Comparison of ENCODE assay signal across 8 cellular contexts in the genomic region with DNA sequence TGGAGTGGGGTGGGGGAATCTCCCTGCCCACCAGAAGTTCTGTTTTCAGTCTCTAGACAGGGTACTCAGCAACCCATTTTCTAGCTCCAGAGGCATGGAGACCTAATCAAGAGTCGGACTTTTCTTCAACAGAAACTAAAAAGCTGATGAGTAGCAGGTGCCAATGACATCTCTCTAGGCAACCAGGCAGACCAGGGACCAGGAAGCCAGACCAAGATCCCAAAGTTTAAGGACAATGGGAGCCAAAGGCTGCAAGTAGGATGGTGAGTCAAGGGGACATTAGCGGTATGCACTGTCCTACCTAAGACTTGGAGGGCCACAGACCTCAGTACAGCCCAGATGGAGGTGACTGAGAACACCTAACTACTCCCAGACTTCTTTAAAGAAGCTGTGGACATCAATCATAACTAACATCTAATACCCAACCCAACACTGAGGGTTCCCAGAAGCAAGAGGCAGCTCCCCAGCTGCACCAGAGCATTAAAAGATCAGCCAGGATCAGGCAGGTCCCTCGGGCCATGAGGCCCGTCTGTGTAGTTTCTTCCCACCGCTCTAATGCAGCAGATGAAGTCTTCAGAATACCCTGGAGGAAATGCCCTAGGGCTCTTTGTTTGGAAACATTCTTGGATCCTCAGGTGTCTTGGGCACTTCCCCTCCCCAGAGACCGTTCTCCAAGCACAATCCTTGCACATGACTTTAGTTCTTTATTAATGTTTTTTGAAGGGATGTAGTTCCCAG. TPM values are rescaled to one million over a fixed set of nuclear protein-coding genes. Genes with fewer than 3 reads are reported as not detected.
DNase-seq lines count a peak whose midpoint lies in the region; ATAC-seq and TF ChIP-seq lines count a peak whose summit lies in the region.

No MANE protein-coding gene starts in this region.

- no peaks in the 10 kb centered on the region for H3K36me3 Mint-ChIP-seq in T-helper 17 cell (ENCODE audit: low read depth)

- H3K27me3 Mint-ChIP-seq in T-helper 17 cell, result no peaks in the 10 kb centered on the region

- peaks cover 17% of the 10 kb centered on the region for H3K4me1 Mint-ChIP-seq in T-helper 17 cell

- H3K36me3 ChIP-seq in skeletal muscle tissue (ENCODE audit: control insufficient read depth in 3 of 3, insufficient read depth in 3 of 3, low read length in 3 of 3), result peaks cover 19 to 24% (median 22%) of the 10 kb centered on the region in 3 donors

- H3K9ac ChIP-seq in skeletal muscle tissue (ENCODE audit: low read depth in 1 of 3, low read length in 3 of 3), result peak overlapping the region; percentile 90 to 93 (median 92)

- peak overlapping the region; percentile 96 for H3K4me3 Mint-ChIP-seq in T-helper 17 cell

- peak overlapping the region; percentile 89 to 94 (median 91) for H3K4me3 ChIP-seq in skeletal muscle tissue (ENCODE audit: low read length in 3 of 3)

- no peak for ATAC-seq in T-helper 17 cell
- ATAC-seq in foreskin keratinocyte, result no peak
- ATAC-seq in HG03354 (IDR thresholded peaks at IDR 0.05; ENCODE audit: poor library complexity, severe bottlenecking, unreplicated experiment), result no peak

- H3K27me3 ChIP-seq in foreskin keratinocyte (no peaks in the 10 kb centered on the region), skeletal muscle tissue (ENCODE audit: control insufficient read depth in 3 of 3, insufficient read depth in 3 of 3, low read length in 3 of 3) (no peaks in the 10 kb centered on the region)

- no peak for TF ChIP-seq CTCF in GM13977 (IDR thresholded peaks at IDR 0.05; ENCODE audit: extremely low read depth, insufficient read depth, missing control alignments)
- no peak for TF ChIP-seq CTCF in foreskin keratinocyte (conservative IDR thresholded peaks at IDR 0.05)

- in situ Hi-C loops in GM13977 (cut with MboI; ENCODE audit: low pct_unique_long_range_greater_than_20kb, low sequenced_read_pairs, unreplicated experiment), result loop anchor here (25.0 kb wide), 1 partner anchor 272 kb away; the partner anchor contains the start of gene NICN1

- DNase-seq in GM13977 (ENCODE audit: low spot score) (peak; percentile 53), T-helper 17 cell (no peak), foreskin keratinocyte (no peak), amniotic stem cell (lab: John Stamatoyannopoulos, UW) (no peak), NCI-H2196 treated with DMSO at 0.1 percent for 48 hours (lab: John Stamatoyannopoulos, UW; ENCODE audit: unreplicated experiment) (no peak), NCI-H748 treated with DMSO at 0.1 percent for 48 hours (lab: John Stamatoyannopoulos, UW) (no peak)

- H3K4me1 ChIP-seq in foreskin keratinocyte, result peaks cover 4% of the 10 kb centered on the region
- H3K4me1 ChIP-seq in skeletal muscle tissue (ENCODE audit: control insufficient read depth in 3 of 3, insufficient read depth in 3 of 3, low read length in 3 of 3), result peaks cover 24 to 49% (median 40%) of the 10 kb centered on the region in 3 donors

- H3K27ac ChIP-seq in foreskin keratinocyte (peak overlapping the region; percentile 89), skeletal muscle tissue (ENCODE audit: low read depth, low read length) (peak overlapping the region; percentile 87)

- no peaks in the 10 kb centered on the region for H3K9me3 ChIP-seq in T-helper 17 cell (ENCODE audit: control insufficient read depth, low read length, poor library complexity, severe bottlenecking)
- H3K9me3 ChIP-seq in skeletal muscle tissue (ENCODE audit: control insufficient read depth in 3 of 3, low read length in 3 of 3), result peaks cover 0 to 4% (median 0%) of the 10 kb centered on the region in 3 donors

- H3K27ac Mint-ChIP-seq in T-helper 17 cell, result peak overlapping the region; percentile 87

RNA-seq across cellular contexts. Expression of gene CCDC71, which starts 1.0 kb away (rescaled TPM):
- total RNA-seq in T-helper 17 cell (10 to 100 TPM; 13.7 to 13.9 TPM), foreskin keratinocyte (24.9 and 26.7 TPM in 2 replicates), skeletal muscle tissue (11.5 TPM)
- polyA plus RNA-seq in foreskin keratinocyte, result 32.1 and 32.9 TPM in 2 replicates

RNA-seq across cellular contexts. Expression of gene KLHDC8B, which starts 6.2 kb away (rescaled TPM):
- total RNA-seq in T-helper 17 cell (1 to 10 TPM; 1.7 to 8.7 TPM), foreskin keratinocyte (11.7 and 14.9 TPM in 2 replicates), skeletal muscle tissue (83.5 TPM)
- 11.8 and 14.3 TPM in 2 replicates for polyA plus RNA-seq in foreskin keratinocyte

RNA-seq across cellular contexts. Expression of gene LAMB2, which starts 32.3 kb away (rescaled TPM):
- total RNA-seq in T-helper 17 cell (1 to 10 TPM in 1 of 2 donors, under 1 TPM in 1; 0.65 to 3.3 TPM), foreskin keratinocyte (120 and 153 TPM in 2 replicates), skeletal muscle tissue (601 TPM)
- 97.2 and 133 TPM in 2 replicates for polyA plus RNA-seq in foreskin keratinocyte

RNA-seq across cellular contexts. Expression of gene USP19, which starts 44.5 kb away (rescaled TPM):
- 10 to 100 TPM; 51.4 to 56.6 TPM for total RNA-seq in T-helper 17 cell
- total RNA-seq in foreskin keratinocyte, result 28.5 and 29.6 TPM in 2 replicates
- polyA plus RNA-seq in foreskin keratinocyte, result 13.7 and 14.4 TPM in 2 replicates
- 37.1 TPM for total RNA-seq in skeletal muscle tissue

Comparison
In these comparisons a context has a peak if more than half of its experiments do, and no peak if none do; other contexts are left out.
1. RNA of gene LAMB2, which starts 32.3 kb away (total RNA-seq): 601 TPM in skeletal muscle tissue (single experiment) and 120 to 153 TPM in foreskin keratinocyte; 0.65 to 3.3 TPM in T-helper 17 cell; every median in the first group is over 10 times any median in the second.